Comparison of ENCODE assay signal across 26 cellular contexts in the genomic region with DNA sequence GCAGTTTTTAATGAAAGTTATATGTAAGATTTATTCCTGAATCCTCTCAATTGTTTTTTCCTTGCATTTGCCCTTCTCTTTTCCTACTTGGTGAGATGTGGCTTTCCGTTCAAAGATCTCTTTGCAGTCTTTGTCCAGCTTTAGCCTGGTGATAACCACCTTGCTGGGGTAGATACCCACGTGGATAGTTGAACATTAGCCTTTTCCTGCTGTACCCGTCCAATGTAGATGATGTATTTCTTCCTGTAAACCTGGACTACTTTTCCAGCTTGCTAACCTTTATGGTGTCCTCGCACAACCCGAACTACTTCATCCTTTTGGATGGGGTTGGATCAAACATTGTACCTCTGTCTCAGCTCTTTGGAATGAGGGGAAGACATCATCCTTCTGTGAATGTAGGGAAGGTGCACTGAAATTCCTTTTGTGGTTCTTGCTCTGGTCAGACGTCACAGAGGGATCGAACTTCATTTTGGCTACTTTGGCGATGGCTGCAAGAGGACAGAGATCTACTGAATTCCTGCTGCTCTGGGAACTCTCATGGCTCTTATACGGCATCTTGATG.
"Had no signal": no experiment of that assay in that cellular context is flagged by ENCODE, and none has a peak within 500 bp of the region (broad histone marks: within the 10 kb centered on the region; RNA-seq: fewer than 3 reads in every experiment).

No MANE protein-coding gene starts in this region.

- H3K4me3 ChIP-seq: hepatocyte, sigmoid colon, transverse colon, uterus had no signal

- H3K36me3 ChIP-seq: uterus had no signal

- H3K9me3 ChIP-seq: sigmoid colon, transverse colon, uterus had no signal

- H3K79me2 ChIP-seq: hepatocyte had no signal

- H3K4me1 ChIP-seq: uterus had no signal

- ATAC-seq: activated CD4-positive, alpha-beta T cell treated with anti-CD3 and anti-CD28 coated beads for 36 hours; stimulated activated naive B cell treated with anti-CD40 and anti-IgM and Interleukin-4, amounts not matched to agents 10 μg/mL and 1 μg/mL and 100 μg/mL, for 72 hours had no signal

- H3K27me3 ChIP-seq: hepatocyte, sigmoid colon, transverse colon, uterus had no signal

- H3K27ac ChIP-seq: hepatocyte, sigmoid colon, transverse colon had no signal

- DNase-seq: activated B cell treated with CpG ODN at 0.5 μM for 24 hours; activated CD4-positive, alpha-beta T cell treated with anti-CD3 and anti-CD28 coated beads for 36 hours; activated CD4-positive, alpha-beta T cell treated with anti-CD3 and anti-CD28 coated beads, Interleukin-2, amount 50 U/mL, for 4 hours; activated CD8-positive, alpha-beta memory T cell treated with anti-CD3 and anti-CD28 coated beads for 24 hours; activated naive CD4-positive, alpha-beta T cell treated with Interleukin-2 at 50 U/mL for 16 hours; activated naive CD8-positive, alpha-beta T cell treated with anti-CD3 and anti-CD28 coated beads, Interleukin-2, amount 10 ng/mL, durations not matched to agents 7 days and 5 days; activated T-cell treated with anti-CD3 and anti-CD28 coated beads, Interleukin-2, amount 50 U/mL, for 48 hours; amygdala; caudate nucleus; dermis blood vessel endothelial cell; effector CD8-positive, alpha-beta T cell; foreskin melanocyte; glutamatergic neuron; immature natural killer cell; kidney glomerular epithelial cell; left ventricle myocardium superior; mesenchymal stem cell; occipital lobe; posterior cingulate gyrus; sigmoid colon; stimulated activated CD4-positive, alpha-beta T cell treated with anti-CD3 and anti-CD28 coated beads, Interleukin-2, amount 100 ng/mL, for 48 hours; stimulated activated CD8-positive, alpha-beta memory T cell treated with anti-CD3 and anti-CD28 coated beads, Interleukin-4, amount 100 ng/mL, for 48 hours; stimulated activated naive B cell treated with anti-CD40 and anti-IgM and Interleukin-4, amounts not matched to agents 10 μg/mL and 1 μg/mL and 100 μg/mL, for 72 hours; transverse colon; uterus had no signal

- H3K4me2 ChIP-seq: hepatocyte had no signal

- H2AFZ ChIP-seq: hepatocyte had no signal
